In genomic region chr6:90537723-90538407, GRCh38 we compare ENCODE assay signal across 7 cellular contexts. TPM values are rescaled to one million over a fixed set of nuclear protein-coding genes. Genes with fewer than 3 reads are reported as not detected.
DNase-seq lines count a peak whose midpoint lies in the region; ATAC-seq and TF ChIP-seq lines count a peak whose summit lies in the region.

No MANE protein-coding gene starts in this region.

- no peaks in the 10 kb centered on the region for H3K36me3 Mint-ChIP-seq in endodermal cell (ENCODE audit: low read depth)
- H3K36me3 Mint-ChIP-seq in stimulated activated effector memory CD8-positive, alpha-beta T cell treated with anti-CD3 and anti-CD28 coated beads, Interleukin-12 subunit alpha, Interleukin-12 subunit beta, amount 100 ng/mL, for 72 hours, result peaks cover 50% of the 10 kb centered on the region

- no peak for TF ChIP-seq CTCF in endodermal cell (conservative IDR thresholded peaks at IDR 0.05)
- no peak for TF ChIP-seq CTCF in RWPE1 (conservative IDR thresholded peaks at IDR 0.05; ENCODE audit: low read depth)

- H3K9me3 Mint-ChIP-seq in endodermal cell, result no peaks in the 10 kb centered on the region
- H3K9me3 Mint-ChIP-seq in stimulated activated effector memory CD8-positive, alpha-beta T cell treated with anti-CD3 and anti-CD28 coated beads, Interleukin-12 subunit alpha, Interleukin-12 subunit beta, amount 100 ng/mL, for 72 hours, result no peaks in the 10 kb centered on the region

- peaks cover 9% of the 10 kb centered on the region for H3K4me1 ChIP-seq in endodermal cell (ENCODE audit: control insufficient read depth, insufficient read depth, low read length)

- no peak overlapping the region for H3K27ac Mint-ChIP-seq in endodermal cell
- peak overlapping the region; percentile 16 for H3K27ac Mint-ChIP-seq in stimulated activated effector memory CD8-positive, alpha-beta T cell treated with anti-CD3 and anti-CD28 coated beads, Interleukin-12 subunit alpha, Interleukin-12 subunit beta, amount 100 ng/mL, for 72 hours

- no peaks in the 10 kb centered on the region for H3K9me3 ChIP-seq in endodermal cell (ENCODE audit: control insufficient read depth, low read length)

- 91% methylated on average over 3 of the region's 3 CpGs; no CpG with 5 or more reads in 1 of the 2 experiments for WGBS in endodermal cell (ENCODE audit: insufficient coverage in 1 of 2, insufficient read length in 1 of 2), 2 experiments

- ATAC-seq in GM19455 (IDR thresholded peaks at IDR 0.05; ENCODE audit: unreplicated experiment), result peak; percentile 59
- no peak for ATAC-seq in stimulated activated effector memory CD8-positive, alpha-beta T cell treated with anti-CD3 and anti-CD28 coated beads, Interleukin-12 subunit alpha, Interleukin-12 subunit beta, amount 100 ng/mL, for 72 hours

- peak overlapping the region; percentile 64 for H3K27ac ChIP-seq in endodermal cell (ENCODE audit: low read depth, low read length)
- H3K27ac ChIP-seq in RWPE1, result no peak overlapping the region

- H3K4me3 Mint-ChIP-seq in endodermal cell, result no peak overlapping the region
- no peak overlapping the region for H3K4me3 Mint-ChIP-seq in stimulated activated effector memory CD8-positive, alpha-beta T cell treated with anti-CD3 and anti-CD28 coated beads, Interleukin-12 subunit alpha, Interleukin-12 subunit beta, amount 100 ng/mL, for 72 hours

- peaks cover 7% of the 10 kb centered on the region for H3K4me1 Mint-ChIP-seq in endodermal cell
- H3K4me1 Mint-ChIP-seq in stimulated activated effector memory CD8-positive, alpha-beta T cell treated with anti-CD3 and anti-CD28 coated beads, Interleukin-12 subunit alpha, Interleukin-12 subunit beta, amount 100 ng/mL, for 72 hours, result peaks cover 7% of the 10 kb centered on the region

- no peaks in the 10 kb centered on the region for H3K27me3 ChIP-seq in endodermal cell (ENCODE audit: control insufficient read depth, insufficient read depth, low read length, poor library complexity, severe bottlenecking)

- no peak overlapping the region for H3K4me3 ChIP-seq in endodermal cell (ENCODE audit: low read length)

- DNase-seq in LHCN-M2 (ENCODE audit: low read depth) (peak; percentile 74), endodermal cell (no peak), NCI-H2227 (lab: John Stamatoyannopoulos, UW; ENCODE audit: unreplicated experiment) (no peak), RWPE1 (ENCODE audit: low spot score) (no peak)
- no peak for DNase-seq in stimulated activated effector memory CD8-positive, alpha-beta T cell treated with anti-CD3 and anti-CD28 coated beads, Interleukin-12 subunit alpha, Interleukin-12 subunit beta, amount 100 ng/mL, for 72 hours (ENCODE audit: low spot score in 2 of 2)
- DNase-seq in stimulated activated CD4-positive, alpha-beta T cell treated with anti-CD3 and anti-CD28 coated beads, Interleukin-4, amount 100 ng/mL, for 24 hours, result no peak

- no peak overlapping the region for H3K9ac ChIP-seq in endodermal cell (ENCODE audit: extremely low read depth, low read length, poor library complexity, severe bottlenecking)

- peaks cover 35% of the 10 kb centered on the region for H3K36me3 ChIP-seq in endodermal cell (ENCODE audit: control insufficient read depth, insufficient read depth, low read length)

- POLR2A ChIA-PET in RWPE1 (lab: Yijun Ruan, JAX; ENCODE audit: low non-redundant PET), result no interaction called here

- CTCF ChIA-PET in RWPE1 (lab: Yijun Ruan, JAX), result no interaction called here

- H3K27me3 Mint-ChIP-seq in endodermal cell (ENCODE audit: insufficient read depth), result no peaks in the 10 kb centered on the region

RNA-seq across cellular contexts. Expression of gene MAP3K7, which starts 49.0 kb away (rescaled TPM):
- total RNA-seq in LHCN-M2 (2014; rRNA removed) (32.8 and 32.9 TPM in 2 replicates), endodermal cell (10 to 100 TPM; 40.1 to 50.9 TPM)
- 13.8 TPM for polyA plus RNA-seq in LHCN-M2 (2012)
- 45.6 TPM for polyA plus RNA-seq in endodermal cell (2013, experiment 1 of 2)
- polyA plus RNA-seq in endodermal cell (2013, experiment 2 of 2), result 43.8 TPM
